In genomic region chr20:25544760-25545159, GRCh38 we compare ENCODE assay signal across 22 cellular contexts. TPM values are rescaled to one million over a fixed set of nuclear protein-coding genes. Genes with fewer than 3 reads are reported as not detected.
DNase-seq lines count a peak whose midpoint lies in the region; ATAC-seq and TF ChIP-seq lines count a peak whose summit lies in the region.
"Had no signal": no experiment of that assay in that cellular context is flagged by ENCODE, and none has a peak within 500 bp of the region (broad histone marks: within the 10 kb centered on the region; RNA-seq: fewer than 3 reads in every experiment).

No MANE protein-coding gene starts in this region.

- no peak overlapping the region for H2AK9ac ChIP-seq in IMR-90 (replicated peaks; ENCODE audit: low read depth, low read length, poor library complexity)

- TF ChIP-seq POLR2A in IMR-90 (IDR thresholded peaks at IDR 0.05; ENCODE audit: low read depth, low read length), result no peak
- no peak for TF ChIP-seq POLR2A in gastroesophageal sphincter (IDR thresholded peaks at IDR 0.05)

- H3K14ac ChIP-seq in IMR-90 (replicated peaks; ENCODE audit: low read depth, low read length), result 0 out of 2 replicates have a peak overlapping the region, but pooled peaks have one; percentile 14

- H4K5ac ChIP-seq in IMR-90 (ENCODE audit: low read depth, low read length), result no peak overlapping the region; the same call in 1 of the 2 replicates

- no peak overlapping the region for H3K27ac ChIP-seq in IMR-90 (ENCODE audit: insufficient read depth, low read length)
- H3K27ac ChIP-seq in mesodermal cell (ENCODE audit: low read depth, low read length, severe bottlenecking), result peak overlapping the region; percentile 88
- H3K27ac ChIP-seq in gastroesophageal sphincter, result no peak overlapping the region
- H3K27ac ChIP-seq: epithelial cell of prostate, gastrocnemius medialis had no signal

- TF ChIP-seq EP300 in gastroesophageal sphincter (IDR thresholded peaks at IDR 0.05), result no peak

- H3K56ac ChIP-seq in IMR-90 (ENCODE audit: extremely low read depth, insufficient read depth, low read length), result no peak overlapping the region

- H3K9me1 ChIP-seq in IMR-90 (ENCODE audit: insufficient read depth, low read length), result peaks cover 27% of the 10 kb centered on the region

- no peak overlapping the region for H3K4ac ChIP-seq in IMR-90 (ENCODE audit: low read depth, low read length)

- H2BK20ac ChIP-seq in IMR-90 (ENCODE audit: low read depth, low read length), result no peak overlapping the region

- H3K4me1 Mint-ChIP-seq in Caco-2 (ENCODE audit: low read depth, unreplicated experiment), result peaks cover 50% of the 10 kb centered on the region
- H3K4me1 Mint-ChIP-seq in brain, result peaks cover 68% of the 10 kb centered on the region

- no peak for TF ChIP-seq RAD21 in IMR-90 (IDR thresholded peaks at IDR 0.05; ENCODE audit: low read length)

- no peak overlapping the region for H3K4me2 ChIP-seq in IMR-90 (ENCODE audit: low read depth, low read length)

- no peak overlapping the region for H2BK15ac ChIP-seq in IMR-90 (ENCODE audit: low read depth, low read length)

- H3K4me3 ChIP-seq in Caco-2 (ENCODE audit: low read depth, low read length), result no peak overlapping the region
- H3K4me3 ChIP-seq in IMR-90 (ENCODE audit: insufficient read depth, low read depth, low read length), result no peak overlapping the region
- no peak overlapping the region for H3K4me3 ChIP-seq in mesodermal cell (ENCODE audit: extremely low read depth, insufficient read depth, low read length, poor library complexity, severe bottlenecking)
- H3K4me3 ChIP-seq in gastroesophageal sphincter, result no peak overlapping the region
- H3K4me3 ChIP-seq: gastrocnemius medialis had no signal

- no peak overlapping the region for H3K9ac ChIP-seq in IMR-90 (ENCODE audit: low read depth, low read length)

- H3K23ac ChIP-seq in IMR-90 (ENCODE audit: low read depth, low read length), result no peak overlapping the region

- H4K91ac ChIP-seq in IMR-90 (ENCODE audit: insufficient read depth, low read depth, low read length), result no peak overlapping the region

- in situ Hi-C loops in IMR-90 (cut with MboI; ENCODE audit: low sequenced_read_pairs), result loop anchor here (25.0 kb wide), 1 partner anchor 232 kb away; no protein-coding TSS in a partner anchor

- POLR2A ChIA-PET in Caco-2 (lab: Charles Lee) (interaction anchor here (0.5 kb wide), 1 partner anchor 27 kb away, joined by 4 read pairs; no protein-coding TSS in a partner anchor), IMR-90 (lab: Charles Lee; ENCODE audit: unreplicated experiment) (no interaction called here)

- H3K36me3 Mint-ChIP-seq in Caco-2 (ENCODE audit: insufficient read depth, unreplicated experiment) (peaks cover 17% of the 10 kb centered on the region), brain (no peaks in the 10 kb centered on the region)
- H3K36me3 Mint-ChIP-seq: CD8-positive, alpha-beta memory T cell had no signal

- peaks cover 35% of the 10 kb centered on the region for H4K20me1 ChIP-seq in IMR-90 (ENCODE audit: insufficient read depth, low read length)

- no peak overlapping the region for H2BK120ac ChIP-seq in IMR-90 (ENCODE audit: low read depth, low read length)

- H3K27me3 Mint-ChIP-seq in Caco-2 (ENCODE audit: insufficient read depth, unreplicated experiment) (no peaks in the 10 kb centered on the region), brain (no peaks in the 10 kb centered on the region)
- H3K27me3 Mint-ChIP-seq: CD8-positive, alpha-beta memory T cell; stimulated activated naive CD8-positive, alpha-beta T cell treated with anti-CD3 and anti-CD28 coated beads, Interleukin-15, amount 100 ng/mL, for 72 hours had no signal

- H3K9me3 Mint-ChIP-seq in Caco-2 (ENCODE audit: unreplicated experiment) (no peaks in the 10 kb centered on the region), brain (no peaks in the 10 kb centered on the region)
- H3K9me3 Mint-ChIP-seq: activated naive CD4-positive, alpha-beta T cell treated with anti-CD3 and anti-CD28 coated beads for 36 hours; CD8-positive, alpha-beta memory T cell; stimulated activated naive CD8-positive, alpha-beta T cell treated with anti-CD3 and anti-CD28 coated beads, Interleukin-15, amount 100 ng/mL, for 72 hours had no signal

- H2BK5ac ChIP-seq in IMR-90 (ENCODE audit: low read depth, low read length, poor library complexity, severe bottlenecking), result no peak overlapping the region

- H2AFZ ChIP-seq in IMR-90 (replicated peaks; ENCODE audit: low read length, poor library complexity), result no peak overlapping the region

- H3K18ac ChIP-seq in IMR-90 (ENCODE audit: low read depth, low read length), result no peak overlapping the region; the same call in 1 of the 2 replicates

- BruUV-seq in Caco-2 (replicated peaks; lab: Mats Ljungman, UMichigan) (no TSS peak), IMR-90 (replicated peaks; lab: Mats Ljungman, UMichigan) (no TSS peak)

- H3K4me1 ChIP-seq in Caco-2 (peaks cover 66% of the 10 kb centered on the region), IMR-90 (ENCODE audit: control insufficient read depth, insufficient read depth, low read length) (peaks cover 25% of the 10 kb centered on the region), mesodermal cell (ENCODE audit: control insufficient read depth, insufficient read depth, low read length, poor library complexity, severe bottlenecking) (peaks cover 51% of the 10 kb centered on the region), gastroesophageal sphincter (peaks cover 0 to 30% (median 5%) of the 10 kb centered on the region in 3 donors)

- ATAC-seq in IMR-90 (ENCODE audit: low read depth), result no peak
- ATAC-seq in GM21515 (IDR thresholded peaks at IDR 0.05; ENCODE audit: unreplicated experiment), result no peak
- no peak for ATAC-seq in gastroesophageal sphincter
- ATAC-seq: gastrocnemius medialis; left ventricle myocardium superior; stimulated activated naive CD8-positive, alpha-beta T cell treated with anti-CD3 and anti-CD28 coated beads, Interleukin-15, amount 100 ng/mL, for 72 hours had no signal

- dilution Hi-C loops in IMR-90 (cut with HindIII; ENCODE audit: low sequenced_read_pairs, unreplicated experiment), result no loop called here

- no peak overlapping the region for H3K4me3 Mint-ChIP-seq in Caco-2 (ENCODE audit: unreplicated experiment)
- peak overlapping the region in 1 of 5 experiments; percentile 14 for H3K4me3 Mint-ChIP-seq in brain
- H3K4me3 Mint-ChIP-seq: activated naive CD4-positive, alpha-beta T cell treated with anti-CD3 and anti-CD28 coated beads for 36 hours; CD8-positive, alpha-beta memory T cell; stimulated activated naive CD8-positive, alpha-beta T cell treated with anti-CD3 and anti-CD28 coated beads, Interleukin-15, amount 100 ng/mL, for 72 hours had no signal

- peaks cover 4 to 66% of the 10 kb centered on the region in 2 experiments; a peak in 2 of 4 replicates for H3K79me1 ChIP-seq in IMR-90 (ENCODE audit: low read depth in 1 of 2, low read length in 2 of 2)

- H3K36me3 ChIP-seq in Caco-2 (ENCODE audit: control insufficient read depth, insufficient read depth, low read length) (no peaks in the 10 kb centered on the region), IMR-90 (ENCODE audit: control insufficient read depth, insufficient read depth, low read length) (no peaks in the 10 kb centered on the region), mesodermal cell (ENCODE audit: control insufficient read depth, insufficient read depth, low read length) (peaks cover 9% of the 10 kb centered on the region), gastroesophageal sphincter (no peaks in the 10 kb centered on the region)
- H3K36me3 ChIP-seq: gastrocnemius medialis had no signal

- CTCF ChIA-PET in Caco-2 (lab: Charles Lee) (no interaction called here), IMR-90 (lab: Yijun Ruan, JAX) (interaction anchor here (0.7 kb wide), 1 partner anchor 9 kb away, joined by 3 read pairs; no protein-coding TSS in a partner anchor)

- no peak overlapping the region for H4K8ac ChIP-seq in IMR-90 (ENCODE audit: low read depth in 2 of 2, low read length in 2 of 2)

- WGBS in IMR-90 (ENCODE audit: extremely low coverage in 2 of 2, insufficient read length in 1 of 2), 2 experiments, result no CpG with 5 or more reads among the region's 1 CpG
- 40% methylated on average over 1 of the region's 1 CpG; no CpG with 5 or more reads in 1 of the 2 experiments for WGBS in mesodermal cell (ENCODE audit: insufficient coverage in 2 of 2), 2 experiments
- WGBS in gastroesophageal sphincter (ENCODE audit: low coverage in 1 of 2), 2 donors, result 71% methylated on average over 1 of the region's 1 CpG; no CpG with 5 or more reads in 1 of the 2 donors

- H3K27ac Mint-ChIP-seq in Caco-2 (ENCODE audit: unreplicated experiment) (peak overlapping the region; percentile 10), brain (peak overlapping the region in 4 of 5 experiments; percentile 25 to 94 (median 79))
- H3K27ac Mint-ChIP-seq: activated naive CD4-positive, alpha-beta T cell treated with anti-CD3 and anti-CD28 coated beads for 36 hours; CD8-positive, alpha-beta memory T cell had no signal

- no peak for TF ChIP-seq CTCF in Caco-2 (IDR thresholded peaks at IDR 0.05; ENCODE audit: insufficient read depth in 1 of 2, low read depth in 1 of 2, low read length in 1 of 2, severe bottlenecking in 1 of 2, unreplicated experiment in 1 of 2)
- no peak for TF ChIP-seq CTCF in IMR-90 (conservative IDR thresholded peaks at IDR 0.05; ENCODE audit: low read depth, low read length)
- TF ChIP-seq CTCF in brain (conservative IDR thresholded peaks at IDR 0.05), result no peak
- TF ChIP-seq CTCF in gastroesophageal sphincter (IDR thresholded peaks at IDR 0.05), result no peak

- H3K27me3 ChIP-seq in Caco-2 (replicated peaks; ENCODE audit: control insufficient read depth, insufficient read depth, low read length) (no peaks in the 10 kb centered on the region), IMR-90 (ENCODE audit: control insufficient read depth, insufficient read depth, low read length) (no peaks in the 10 kb centered on the region), gastroesophageal sphincter (no peaks in the 10 kb centered on the region)
- H3K27me3 ChIP-seq: gastrocnemius medialis had no signal

- H2AK5ac ChIP-seq in IMR-90 (ENCODE audit: low read depth, low read length), result no peak overlapping the region

- intact Hi-C loops in Caco-2 (cut with micrococcal nuclease; ENCODE audit: unreplicated experiment) (loop anchor here (5.0 kb wide), 1 partner anchor 72 kb away; no protein-coding TSS in a partner anchor), IMR-90 (cut with micrococcal nuclease) (loop anchor here (5.0 to 10.0 kb wide), 3 partner anchors 50 to 137 kb away; partner anchors contain the start of genes GINS1 and NANP)

- no peak for DNase-seq in Caco-2
- DNase-seq in IMR-90, result no peak
- no peak for DNase-seq in NOMO-1 treated with DMSO at 0.1 percent for 48 hours (lab: John Stamatoyannopoulos, UW; ENCODE audit: unreplicated experiment)
- no peak for DNase-seq in NCI-H2227 (lab: John Stamatoyannopoulos, UW; ENCODE audit: unreplicated experiment)
- DNase-seq: activated CD4-positive, alpha-beta T cell treated with anti-CD3 and anti-CD28 coated beads, Interleukin-2, amount 50 U/mL, for 4 hours; activated naive CD4-positive, alpha-beta T cell treated with anti-CD3 and anti-CD28 coated beads for 36 hours; activated T-cell treated with anti-CD3 and anti-CD28 coated beads, Interleukin-2, amount 50 U/mL, for 1 hour; CD8-positive, alpha-beta memory T cell; cortex of kidney; gastrocnemius medialis; KG1; left ventricle myocardium superior; NCI-H1048; NCI-H2107; NK-92 treated with Interleukin-12 subunit alpha and Interleukin-12 subunit beta, amount 100 ng/mL, for 24 hours; stimulated activated naive CD8-positive, alpha-beta T cell treated with anti-CD3 and anti-CD28 coated beads, Interleukin-15, amount 100 ng/mL, for 72 hours; SW 1271 had no signal

- H3K9me3 ChIP-seq in Caco-2, result no peaks in the 10 kb centered on the region
- no peaks in the 10 kb centered on the region for H3K9me3 ChIP-seq in IMR-90 (ENCODE audit: control insufficient read depth, insufficient read depth, low read length)
- H3K9me3 ChIP-seq in mesodermal cell (ENCODE audit: control insufficient read depth, low read length), result no peaks in the 10 kb centered on the region
- H3K9me3 ChIP-seq in gastroesophageal sphincter, result no peaks in the 10 kb centered on the region
- H3K9me3 ChIP-seq: gastrocnemius medialis had no signal

RNA-seq across cellular contexts. Expression of gene NINL, which starts 40.6 kb away (rescaled TPM):
- total RNA-seq in Caco-2 (2022), result 11.2 and 13.6 TPM in 2 replicates
- total RNA-seq in IMR-90 (2012; rRNA removed), result 3.0 and 3.6 TPM in 2 replicates
- 10.4 and 11.2 TPM in 2 replicates for polyA plus RNA-seq in IMR-90 (2012; rRNA removed)
- polyA plus RNA-seq in IMR-90 (2012; cell fraction: cytosol; rRNA removed), result 4.6 and 6.5 TPM in 2 replicates
- 41.6 and 58.2 TPM in 2 replicates for polyA plus RNA-seq in IMR-90 (2012; cell fraction: nucleus; rRNA removed; ENCODE audit: low replicate concordance)
- 7.2 TPM for polyA plus RNA-seq in brain (ENCODE audit: insufficient read depth, low read depth, low replicate concordance)
- polyA plus RNA-seq in mesodermal cell (2013, experiment 1 of 2), result 36.2 TPM
- polyA plus RNA-seq in mesodermal cell (2013, experiment 2 of 2), result 36.7 TPM
- 1 to 10 TPM; 4.2 to 7.5 (median 5.8) TPM for total RNA-seq in gastroesophageal sphincter
